ENCODE assay signal across 1 cellular context in the genomic region with DNA sequence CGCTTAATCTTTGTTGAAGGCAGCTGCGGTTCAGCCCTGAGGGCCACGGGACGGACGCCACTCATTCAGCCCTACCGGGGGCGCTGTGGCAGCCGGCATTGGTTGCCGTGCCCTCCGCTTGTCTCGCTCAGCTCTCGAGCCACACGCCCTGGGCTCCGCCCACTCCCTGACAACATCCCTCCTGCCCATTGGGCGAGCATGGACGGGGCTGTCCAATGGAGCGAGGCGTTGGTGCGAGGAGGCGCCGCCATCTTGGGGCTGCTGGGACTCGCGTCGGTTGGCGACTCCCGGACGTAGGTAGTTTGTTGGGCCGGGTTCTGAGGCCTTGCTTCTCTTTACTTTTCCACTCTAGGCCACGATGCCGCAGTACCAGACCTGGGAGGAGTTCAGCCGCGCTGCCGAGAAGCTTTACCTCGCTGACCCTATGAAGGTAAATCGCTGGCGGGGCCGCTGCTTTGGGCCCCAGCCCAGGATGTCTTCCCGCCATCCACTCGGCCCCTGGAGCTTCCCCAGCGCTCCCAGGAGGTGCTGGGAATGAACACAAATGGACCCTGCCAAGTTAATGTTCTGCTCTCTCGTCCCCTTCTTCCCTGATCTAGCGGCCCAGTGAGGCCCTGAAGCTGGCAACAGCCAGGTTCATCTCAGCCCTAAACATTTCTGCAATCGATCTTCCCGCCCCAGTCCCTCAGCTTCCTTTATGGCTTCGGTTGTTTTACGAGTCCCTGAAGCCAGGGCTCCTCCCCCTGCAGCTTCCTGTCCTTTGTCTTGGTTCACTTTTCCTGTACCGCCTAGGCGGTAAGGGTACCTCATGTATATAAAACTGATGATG.
A peak's percentile ranks its signal among the peaks of the same experiment; 100 is the strongest.
TF ChIP-seq lines count a peak whose summit lies in the region.

Gene SRP9, plus strand, starts transcription at position 244 of the 829 bp plus-strand sequence. Its CDS starts 115 bp downstream, at position 359.

TF ChIP-seq in HepG2, 621 proteins besides CTCF, POLR2A, EP300 and RAD21 (continued from another document and continues in another):
- TF ChIP-seq HNRNPL (IDR thresholded peaks at IDR 0.05; ENCODE audit: low read depth, low read length) (peak; percentile 77; the same call in 1 of the 2 replicates), ZNF331 (CRISPR knock-in tag; IDR thresholded peaks at IDR 0.05) (peak; percentile 77; the same call in 1 of the 2 replicates), RXRB (CRISPR knock-in tag; IDR thresholded peaks at IDR 0.05; ENCODE audit: borderline replicate concordance) (no peak; the same call in 1 of the 2 replicates), FOSL1 (CRISPR knock-in tag; IDR thresholded peaks at IDR 0.05; ENCODE audit: borderline replicate concordance) (no peak), GATAD2A (CRISPR knock-in tag; IDR thresholded peaks at IDR 0.05) (peak; percentile 58), ZNF33A (CRISPR knock-in tag; IDR thresholded peaks at IDR 0.05; ENCODE audit: borderline replicate concordance) (peak; percentile 58; the same call in 1 of the 2 replicates), ARNT (IDR thresholded peaks at IDR 0.05) (no peak), ATF4 (CRISPR knock-in tag; IDR thresholded peaks at IDR 0.05) (no peak), SAFB2 (CRISPR knock-in tag; IDR thresholded peaks at IDR 0.05; ENCODE audit: borderline replicate concordance, low read depth) (peak; percentile 15; the same call in 1 of the 2 replicates), CHD4 (IDR thresholded peaks at IDR 0.05; ENCODE audit: borderline replicate concordance, low read length) (no peak), PHF5A (CRISPR knock-in tag; IDR thresholded peaks at IDR 0.05; ENCODE audit: low read depth, unreplicated experiment) (peak; percentile 44), ZBTB4 (CRISPR knock-in tag; IDR thresholded peaks at IDR 0.05; ENCODE audit: borderline replicate concordance) (no peak), PRDM4 (CRISPR knock-in tag; IDR thresholded peaks at IDR 0.05; ENCODE audit: borderline replicate concordance) (no peak), ZNF703 (CRISPR knock-in tag; IDR thresholded peaks at IDR 0.05; ENCODE audit: borderline replicate concordance) (no peak), E2F1 (CRISPR knock-in tag; IDR thresholded peaks at IDR 0.05) (peak; percentile 56; the same call in 1 of the 2 replicates), IKZF1 (IDR thresholded peaks at IDR 0.05) (no peak), SOX5 (CRISPR knock-in tag; IDR thresholded peaks at IDR 0.05; ENCODE audit: borderline replicate concordance) (peak; percentile 51; the same call in 1 of the 2 replicates), SUZ12 (IDR thresholded peaks at IDR 0.05; ENCODE audit: low read depth, low read length) (no peak), GABPA (IDR thresholded peaks at IDR 0.05; ENCODE audit: low read depth, low read length) (no peak), GABPA (CRISPR knock-in tag; IDR thresholded peaks at IDR 0.05; ENCODE audit: low read depth) (no peak), MXD4 (CRISPR knock-in tag; IDR thresholded peaks at IDR 0.05) (peak; percentile 58; the same call in 1 of the 2 replicates), ZMYM2 (CRISPR knock-in tag; IDR thresholded peaks at IDR 0.05) (no peak), MTA1 (CRISPR knock-in tag; IDR thresholded peaks at IDR 0.05; ENCODE audit: borderline replicate concordance) (peak; percentile 88; the same call in 1 of the 2 replicates), BRD4 (CRISPR knock-in tag; IDR thresholded peaks at IDR 0.05) (peak; percentile 13; the same call in 1 of the 2 replicates), JUND (CRISPR knock-in tag; IDR thresholded peaks at IDR 0.05) (no peak), KLF15 (CRISPR knock-in tag; IDR thresholded peaks at IDR 0.05; ENCODE audit: borderline replicate concordance) (no peak), HES4 (CRISPR knock-in tag; IDR thresholded peaks at IDR 0.05; ENCODE audit: borderline replicate concordance) (0 out of 2 replicates have a peak, but pooled peaks have one; percentile 26), RFX5 (IDR thresholded peaks at IDR 0.05; ENCODE audit: low read depth, low read length) (no peak), CAMTA2 (CRISPR knock-in tag; IDR thresholded peaks at IDR 0.05; ENCODE audit: borderline replicate concordance) (no peak), HINFP (CRISPR knock-in tag; IDR thresholded peaks at IDR 0.05; ENCODE audit: low read depth) (peak; percentile 87), ZNF232 (CRISPR knock-in tag; IDR thresholded peaks at IDR 0.05; ENCODE audit: borderline replicate concordance) (peak; percentile 48; the same call in 1 of the 2 replicates), MED13 (CRISPR knock-in tag; IDR thresholded peaks at IDR 0.05) (no peak), FOXM1 (CRISPR knock-in tag; IDR thresholded peaks at IDR 0.05) (no peak)
- TF ChIP-seq, protein P1, sequence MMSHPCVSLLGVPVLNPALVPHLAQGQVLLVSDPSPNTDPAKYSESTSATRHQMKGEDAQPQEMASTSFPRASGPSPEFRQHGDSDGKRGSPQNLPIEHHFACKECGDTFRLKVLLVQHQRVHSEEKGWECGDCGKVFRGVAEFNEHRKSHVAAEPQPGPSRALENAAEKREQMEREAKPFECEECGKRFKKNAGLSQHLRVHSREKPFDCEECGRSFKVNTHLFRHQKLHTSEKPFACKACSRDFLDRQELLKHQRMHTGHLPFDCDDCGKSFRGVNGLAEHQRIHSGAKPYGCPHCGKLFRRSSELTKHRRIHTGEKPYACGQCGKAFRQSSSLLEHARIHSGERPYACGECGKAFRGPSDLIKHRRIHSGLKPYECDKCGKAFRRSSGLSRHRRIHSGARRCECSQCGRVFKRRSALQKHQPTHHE (CRISPR knock-in tag; IDR thresholded peaks at IDR 0.05; ENCODE audit: borderline replicate concordance) = no peak
- TF ChIP-seq, protein P2, sequence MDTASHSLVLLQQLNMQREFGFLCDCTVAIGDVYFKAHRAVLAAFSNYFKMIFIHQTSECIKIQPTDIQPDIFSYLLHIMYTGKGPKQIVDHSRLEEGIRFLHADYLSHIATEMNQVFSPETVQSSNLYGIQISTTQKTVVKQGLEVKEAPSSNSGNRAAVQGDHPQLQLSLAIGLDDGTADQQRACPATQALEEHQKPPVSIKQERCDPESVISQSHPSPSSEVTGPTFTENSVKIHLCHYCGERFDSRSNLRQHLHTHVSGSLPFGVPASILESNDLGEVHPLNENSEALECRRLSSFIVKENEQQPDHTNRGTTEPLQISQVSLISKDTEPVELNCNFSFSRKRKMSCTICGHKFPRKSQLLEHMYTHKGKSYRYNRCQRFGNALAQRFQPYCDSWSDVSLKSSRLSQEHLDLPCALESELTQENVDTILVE (CRISPR knock-in tag; IDR thresholded peaks at IDR 0.05) = peak; percentile 81; the same call in 1 of the 2 replicates
- TF ChIP-seq, protein P3, sequence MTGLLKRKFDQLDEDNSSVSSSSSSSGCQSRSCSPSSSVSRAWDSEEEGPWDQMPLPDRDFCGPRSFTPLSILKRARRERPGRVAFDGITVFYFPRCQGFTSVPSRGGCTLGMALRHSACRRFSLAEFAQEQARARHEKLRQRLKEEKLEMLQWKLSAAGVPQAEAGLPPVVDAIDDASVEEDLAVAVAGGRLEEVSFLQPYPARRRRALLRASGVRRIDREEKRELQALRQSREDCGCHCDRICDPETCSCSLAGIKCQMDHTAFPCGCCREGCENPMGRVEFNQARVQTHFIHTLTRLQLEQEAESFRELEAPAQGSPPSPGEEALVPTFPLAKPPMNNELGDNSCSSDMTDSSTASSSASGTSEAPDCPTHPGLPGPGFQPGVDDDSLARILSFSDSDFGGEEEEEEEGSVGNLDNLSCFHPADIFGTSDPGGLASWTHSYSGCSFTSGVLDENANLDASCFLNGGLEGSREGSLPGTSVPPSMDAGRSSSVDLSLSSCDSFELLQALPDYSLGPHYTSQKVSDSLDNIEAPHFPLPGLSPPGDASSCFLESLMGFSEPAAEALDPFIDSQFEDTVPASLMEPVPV (CRISPR knock-in tag; IDR thresholded peaks at IDR 0.05) = peak; percentile 64; the same call in 1 of the 2 replicates
- TF ChIP-seq, protein P4, sequence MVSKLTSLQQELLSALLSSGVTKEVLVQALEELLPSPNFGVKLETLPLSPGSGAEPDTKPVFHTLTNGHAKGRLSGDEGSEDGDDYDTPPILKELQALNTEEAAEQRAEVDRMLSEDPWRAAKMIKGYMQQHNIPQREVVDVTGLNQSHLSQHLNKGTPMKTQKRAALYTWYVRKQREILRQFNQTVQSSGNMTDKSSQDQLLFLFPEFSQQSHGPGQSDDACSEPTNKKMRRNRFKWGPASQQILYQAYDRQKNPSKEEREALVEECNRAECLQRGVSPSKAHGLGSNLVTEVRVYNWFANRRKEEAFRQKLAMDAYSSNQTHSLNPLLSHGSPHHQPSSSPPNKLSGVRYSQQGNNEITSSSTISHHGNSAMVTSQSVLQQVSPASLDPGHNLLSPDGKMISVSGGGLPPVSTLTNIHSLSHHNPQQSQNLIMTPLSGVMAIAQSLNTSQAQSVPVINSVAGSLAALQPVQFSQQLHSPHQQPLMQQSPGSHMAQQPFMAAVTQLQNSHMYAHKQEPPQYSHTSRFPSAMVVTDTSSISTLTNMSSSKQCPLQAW (CRISPR knock-in tag; IDR thresholded peaks at IDR 0.05) = peak; percentile 84
